Comparison of ENCODE assay signal across 2 cellular contexts in genomic region chr19:1812426-1813196, GRCh38.
TF ChIP-seq lines count a peak whose summit lies in the region.

No MANE protein-coding gene starts in this region.

TF ChIP-seq in HEK293, 187 proteins besides CTCF, POLR2A, EP300 and RAD21 (continued from another document and continues in another):
- TF ChIP-seq ZNF114 (tag by site-specific recombination; IDR thresholded peaks at IDR 0.05) = no peak
- TF ChIP-seq ZNF830 (tag by site-specific recombination; IDR thresholded peaks at IDR 0.05; ENCODE audit: low read depth) = no peak
- TF ChIP-seq ZNF155 (tag by site-specific recombination; IDR thresholded peaks at IDR 0.05) = no peak
- TF ChIP-seq ZNF221 (tag by site-specific recombination; IDR thresholded peaks at IDR 0.05; ENCODE audit: borderline replicate concordance) = no peak
- TF ChIP-seq ZNF140 (tag by site-specific recombination; IDR thresholded peaks at IDR 0.05) = no peak
- 0 out of 2 replicates have a peak, but pooled peaks have one; percentile 37 for TF ChIP-seq TRIM28 (IDR thresholded peaks at IDR 0.05; ENCODE audit: borderline replicate concordance, low read length)
- no peak for TF ChIP-seq HIC1 (tag by site-specific recombination; IDR thresholded peaks at IDR 0.05)
- TF ChIP-seq ZNF513 (tag by site-specific recombination; IDR thresholded peaks at IDR 0.05) = no peak
- no peak for TF ChIP-seq YY1 (tag by site-specific recombination; IDR thresholded peaks at IDR 0.05)
- TF ChIP-seq ZBTB8A (tag by site-specific recombination; IDR thresholded peaks at IDR 0.05) = peak; percentile 53; the same call in 1 of the 2 replicates
- TF ChIP-seq PRDM6 (tag by site-specific recombination; IDR thresholded peaks at IDR 0.05) = no peak
- TF ChIP-seq ZBTB6 (tag by site-specific recombination; IDR thresholded peaks at IDR 0.05) = peak; percentile 30; the same call in 1 of the 2 replicates
- TF ChIP-seq BCL6B (tag by site-specific recombination; IDR thresholded peaks at IDR 0.05) = no peak
- no peak for TF ChIP-seq ZSCAN23 (tag by site-specific recombination; IDR thresholded peaks at IDR 0.05)
- TF ChIP-seq ZNF549 (tag by site-specific recombination; IDR thresholded peaks at IDR 0.05) = no peak
- TF ChIP-seq ZNF654 (tag by site-specific recombination; IDR thresholded peaks at IDR 0.05; ENCODE audit: low read depth) = peak; percentile 81
- TF ChIP-seq RBAK (tag by site-specific recombination; IDR thresholded peaks at IDR 0.05) = no peak
- TF ChIP-seq HOXA7 (CRISPR knock-in tag; IDR thresholded peaks at IDR 0.05; ENCODE audit: borderline replicate concordance) = no peak
- TF ChIP-seq ZNF624 (tag by site-specific recombination; IDR thresholded peaks at IDR 0.05) = no peak
- TF ChIP-seq ZNF791 (tag by site-specific recombination; IDR thresholded peaks at IDR 0.05) = no peak
- TF ChIP-seq ZNF701 (tag by site-specific recombination; IDR thresholded peaks at IDR 0.05) = no peak

TF ChIP-seq in SK-N-SH, 30 proteins besides CTCF, POLR2A, EP300 and RAD21 (continued from another document):
- TF ChIP-seq IRF3 (IDR thresholded peaks at IDR 0.05; ENCODE audit: low read depth, low read length) = no peak
- no peak for TF ChIP-seq NFIC (IDR thresholded peaks at IDR 0.05; ENCODE audit: borderline replicate concordance)
- peak; percentile 32; the same call in 1 of the 2 replicates for TF ChIP-seq SMC3 (IDR thresholded peaks at IDR 0.05; ENCODE audit: low read depth, low read length)
- TF ChIP-seq FOSL2 (IDR thresholded peaks at IDR 0.05; ENCODE audit: borderline replicate concordance, low read depth) = no peak
- no peak for TF ChIP-seq MEF2A (IDR thresholded peaks at IDR 0.05; ENCODE audit: borderline replicate concordance, low read depth)
- no peak for TF ChIP-seq REST (IDR thresholded peaks at IDR 0.05; ENCODE audit: low read depth, low read length)
- TF ChIP-seq GABPA (IDR thresholded peaks at IDR 0.05; ENCODE audit: low read depth) = no peak
- no peak for TF ChIP-seq YY1 (IDR thresholded peaks at IDR 0.05; ENCODE audit: low read depth)
- no peak for TF ChIP-seq EZH2phosphoT487 (IDR thresholded peaks at IDR 0.05; ENCODE audit: borderline replicate concordance, low read depth)
- peak; percentile 9; the same call in 1 of the 2 replicates for TF ChIP-seq ELF1 (IDR thresholded peaks at IDR 0.05)
- no peak for TF ChIP-seq TCF12 (IDR thresholded peaks at IDR 0.05)
- TF ChIP-seq NRF1 (IDR thresholded peaks at IDR 0.05; ENCODE audit: low read depth, low read length) = peak; percentile 21; the same call in 1 of the 2 replicates
- no peak for TF ChIP-seq TEAD4 (IDR thresholded peaks at IDR 0.05; ENCODE audit: borderline replicate concordance, insufficient read depth)
- TF ChIP-seq TAF1 (IDR thresholded peaks at IDR 0.05; ENCODE audit: borderline replicate concordance, low read depth, low read length) = 0 out of 2 replicates have a peak, but pooled peaks have one; percentile 34
- TF ChIP-seq FOXM1 (IDR thresholded peaks at IDR 0.05; ENCODE audit: low read depth) = no peak
- no peak for TF ChIP-seq MXI1 (IDR thresholded peaks at IDR 0.05; ENCODE audit: low read depth, low read length)
- no peak for TF ChIP-seq JUND (IDR thresholded peaks at IDR 0.05)
- TF ChIP-seq RCOR1 (IDR thresholded peaks at IDR 0.05; ENCODE audit: low read length) = no peak
- no peak for TF ChIP-seq FOXJ3 (CRISPR knock-in tag; IDR thresholded peaks at IDR 0.05)
- TF ChIP-seq PBX3 (IDR thresholded peaks at IDR 0.05) = no peak
- no peak for TF ChIP-seq RXRA (IDR thresholded peaks at IDR 0.05; ENCODE audit: borderline replicate concordance, low read depth)
- no peak for TF ChIP-seq USF2 (IDR thresholded peaks at IDR 0.05; ENCODE audit: borderline replicate concordance, low read depth, low read length)
- TF ChIP-seq GATA2 (CRISPR knock-in tag; IDR thresholded peaks at IDR 0.05) = no peak
- no peak for TF ChIP-seq RFX5 (IDR thresholded peaks at IDR 0.05; ENCODE audit: low read length)
- TF ChIP-seq SIN3A (IDR thresholded peaks at IDR 0.05; ENCODE audit: borderline replicate concordance, low read depth, low read length) = 0 out of 2 replicates have a peak, but pooled peaks have one; percentile 12
- TF ChIP-seq USF1 (IDR thresholded peaks at IDR 0.05; ENCODE audit: borderline replicate concordance, low read depth) = no peak
